In genomic region chr15:72312605-72313447, GRCh38 we compare ENCODE assay signal across 8 cellular contexts. TPM values are rescaled to one million over a fixed set of nuclear protein-coding genes. Genes with fewer than 3 reads are reported as not detected.
DNase-seq lines count a peak whose midpoint lies in the region; ATAC-seq and TF ChIP-seq lines count a peak whose summit lies in the region.

No MANE protein-coding gene starts in this region.

- no peaks in the 10 kb centered on the region for H3K4me1 ChIP-seq in gastrocnemius medialis

- in situ Hi-C loops in gastrocnemius medialis (cut with MboI; ENCODE audit: low sequenced_read_pairs in 4 of 4): no loop called here

- intact Hi-C loops in left ventricle myocardium superior (cut with micrococcal nuclease) (no loop called here), gastrocnemius medialis (cut with DNase I; ENCODE audit: low total_unique reads) (no loop called here)

- no peaks in the 10 kb centered on the region for H3K9me3 ChIP-seq in gastrocnemius medialis

- TF ChIP-seq CTCF in BJ (IDR thresholded peaks at IDR 0.05; ENCODE audit: insufficient read depth, low read depth, low read length) (peak; percentile 84), gastrocnemius medialis (IDR thresholded peaks at IDR 0.05 in 4 of 5, conservative IDR thresholded peaks at IDR 0.05 in 1 of 5) (peak; percentile 41 to 69 (median 48))

- no peaks in the 10 kb centered on the region; the same call in 1 of the 2 replicates for H3K27me3 ChIP-seq in BJ (ENCODE audit: control insufficient read depth, insufficient read depth, low read length)
- no peaks in the 10 kb centered on the region for H3K27me3 ChIP-seq in gastrocnemius medialis

- H3K36me3 ChIP-seq in BJ (ENCODE audit: control insufficient read depth, insufficient read depth, low read length): no peaks in the 10 kb centered on the region
- H3K36me3 ChIP-seq in gastrocnemius medialis: no peaks in the 10 kb centered on the region

- CTCF ChIA-PET in BJ (lab: Yijun Ruan, JAX): interaction anchor here (0.6 to 2.9 kb wide), 24 partner anchors 9 to 920 kb away, joined by 3 to 12 read pairs (median 4); no protein-coding TSS in a partner anchor

- POLR2A ChIA-PET in BJ (lab: Charles Lee): no interaction called here

- ATAC-seq in GM19463 (IDR thresholded peaks at IDR 0.05; ENCODE audit: unreplicated experiment) (peak; percentile 53), left ventricle myocardium superior (peak; percentile 87), gastrocnemius medialis (peak; percentile 16 to 71), HG03565 (IDR thresholded peaks at IDR 0.05; ENCODE audit: unreplicated experiment) (no peak)

- DNase-seq in BJ (ENCODE audit: low read depth) (peak; percentile 5), NCI-H1105 (lab: John Stamatoyannopoulos, UW) (peak; percentile 62), SW 1271 (lab: John Stamatoyannopoulos, UW) (peak; percentile 44 to 71), amniotic epithelial cell (ENCODE audit: low read depth) (peak; percentile 55), left ventricle myocardium superior (peak; percentile 69), gastrocnemius medialis (peak in 1 of 2 donors; percentile 64)

- no peak overlapping the region for H3K27ac ChIP-seq in gastrocnemius medialis

- no peak overlapping the region for H3K4me3 ChIP-seq in BJ (ENCODE audit: low read depth, low read length)
- no peak overlapping the region for H3K4me3 ChIP-seq in gastrocnemius medialis

- TF ChIP-seq POLR2A in gastrocnemius medialis (IDR thresholded peaks at IDR 0.05): no peak

RNA-seq across cellular contexts. Expression of gene CELF6, which starts 7.1 kb away (rescaled TPM):
- 0.12 and 0.16 TPM in 2 replicates for polyA plus RNA-seq in BJ (2011; rRNA removed)
- polyA minus RNA-seq in BJ (2011; rRNA and poly(A)+ RNA removed): not detected in 2 replicates
- total RNA-seq in left ventricle myocardium superior (1.5 TPM), gastrocnemius medialis (1 to 10 TPM in 1 of 4 donors, under 1 TPM in 2, not detected in 1; 0.13 to 2.4 (median 0.49) TPM)

RNA-seq across cellular contexts. Expression of gene PARP6, which starts 40.5 kb away (rescaled TPM):
- polyA plus RNA-seq in BJ (2011; rRNA removed): 69.7 and 73.4 TPM in 2 replicates
- 27.0 and 27.8 TPM in 2 replicates for polyA minus RNA-seq in BJ (2011; rRNA and poly(A)+ RNA removed)
- total RNA-seq in left ventricle myocardium superior (49.6 TPM), gastrocnemius medialis (10 to 100 TPM; 51.7 to 84.7 (median 66.9) TPM)
